In genomic region chr18:79569720-79570119, GRCh38 we compare ENCODE assay signal across 17 cellular contexts.
DNase-seq lines count a peak whose midpoint lies in the region; ATAC-seq, FAIRE-seq and TF ChIP-seq lines count a peak whose summit lies in the region.
"Had no signal": no experiment of that assay in that cellular context is flagged by ENCODE, and none has a peak within 500 bp of the region (broad histone marks: within the 10 kb centered on the region; RNA-seq: fewer than 3 reads in every experiment).

No MANE protein-coding gene starts in this region.

- H2AK5ac ChIP-seq in H9 (ENCODE audit: insufficient read length, low read length) (peak overlapping the region; percentile 2), H1 (ENCODE audit: low read depth, low read length) (peak overlapping the region; percentile 53)

- no peaks in the 10 kb centered on the region for H4K20me1 ChIP-seq in H9 (ENCODE audit: control insufficient read depth, insufficient read depth, insufficient read length)
- no peaks in the 10 kb centered on the region for H4K20me1 ChIP-seq in H1 (replicated peaks in 1 of 2; ENCODE audit: control insufficient read depth in 1 of 2, insufficient read depth in 2 of 2, low read length in 2 of 2)

- H2AFZ ChIP-seq in H9 (ENCODE audit: low read length) (no peak overlapping the region), H1 (ENCODE audit: low read length) (peak overlapping the region; percentile 42; the same call in 1 of the 2 replicates)

- H3K23ac ChIP-seq in H9 (ENCODE audit: insufficient read length, low read depth, low read length) = no peak overlapping the region
- no peak overlapping the region for H3K23ac ChIP-seq in H1 (ENCODE audit: insufficient read length)

- WGBS in H9 (ENCODE audit: extremely low coverage, insufficient read length, low lambda C conversion rate) = no CpG with 5 or more reads among the region's 18 CpGs
- 94% methylated on average over 18 of the region's 18 CpGs; no CpG with 5 or more reads in 1 of the 2 experiments for WGBS in H1 (ENCODE audit: extremely low coverage in 1 of 2, insufficient coverage in 1 of 2, insufficient read length in 1 of 2, insufficient replicate concordance in 2 of 2, low coverage in 1 of 2, low lambda C conversion rate in 2 of 2, missing lambda C conversion rate in 1 of 2), 2 experiments

- peak overlapping the region; percentile 47 for H4K8ac ChIP-seq in H9 (replicated peaks; ENCODE audit: insufficient read length, low read depth, low read length)
- no peak overlapping the region; the same call in 1 of the 2 replicates for H4K8ac ChIP-seq in H1 (ENCODE audit: extremely low read depth, insufficient read depth, low read length)

- H3K9me3 ChIP-seq in AG04450 (ENCODE audit: control insufficient read depth, insufficient read depth, low read length) = peaks cover 37% of the 10 kb centered on the region
- H3K9me3 ChIP-seq in H9 (ENCODE audit: control insufficient read depth, low read depth, low read length) = no peaks in the 10 kb centered on the region
- peaks cover 8 to 18% of the 10 kb centered on the region in 2 experiments; a peak in 3 of 4 replicates for H3K9me3 ChIP-seq in H1 (ENCODE audit: insufficient read depth in 2 of 2, low read depth in 1 of 2, low read length in 1 of 2)
- H3K9me3 ChIP-seq: pancreas had no signal

- H3K79me2 ChIP-seq in H9 (ENCODE audit: insufficient read depth, low read length) = no peaks in the 10 kb centered on the region
- no peaks in the 10 kb centered on the region for H3K79me2 ChIP-seq in H1 (ENCODE audit: control insufficient read depth in 1 of 2, insufficient read depth in 2 of 2, low read length in 2 of 2)

- no peak overlapping the region for H3K27ac Mint-ChIP-seq in H9
- H3K27ac Mint-ChIP-seq: activated CD4-positive, alpha-beta T cell treated with anti-CD3 and anti-CD28 coated beads, Interleukin-2, amount 10 ng/mL, durations not matched to agents 24 days and 14 days; immature natural killer cell had no signal

- no peak for TF ChIP-seq POLR2A in H1 (IDR thresholded peaks at IDR 0.05; ENCODE audit: control extremely low read depth in 1 of 2, low read depth in 2 of 2, low read length in 2 of 2)

- CTCF ChIA-PET in AG04450 (lab: Charles Lee) = no interaction called here
- CTCF ChIA-PET in H1 (lab: Charles Lee; ENCODE audit: partially characterized antibody) = no interaction called here

- ATAC-seq in omental fat pad (ENCODE audit: low FRiP score) (no peak), HG02870 (IDR thresholded peaks at IDR 0.05; ENCODE audit: unreplicated experiment) (no peak), HG02642 (IDR thresholded peaks at IDR 0.05; ENCODE audit: poor library complexity, unreplicated experiment) (no peak), HG03139 (IDR thresholded peaks at IDR 0.05; ENCODE audit: unreplicated experiment) (no peak)
- ATAC-seq: pancreas; stimulated activated naive CD8-positive, alpha-beta T cell treated with anti-CD3 and anti-CD28 coated beads, Interleukin-15, amount 100 ng/mL, for 72 hours had no signal

- no peak overlapping the region for H3K56ac ChIP-seq in H9 (ENCODE audit: insufficient read length, low read depth, low read length)
- no peak overlapping the region for H3K56ac ChIP-seq in H1 (replicated peaks; ENCODE audit: insufficient read length, low read depth, low read length)

- H3K14ac ChIP-seq in H9 (ENCODE audit: insufficient read depth, low read length) (peak overlapping the region; percentile 71; the same call in 1 of the 2 replicates), H1 (ENCODE audit: insufficient read length) (no peak overlapping the region)

- TF ChIP-seq CTCF in AG04450 (IDR thresholded peaks at IDR 0.05; ENCODE audit: low read depth, low read length) (no peak), H9 (conservative IDR thresholded peaks at IDR 0.05) (no peak), H1 (IDR thresholded peaks at IDR 0.05; ENCODE audit: control extremely low read depth in 1 of 3, insufficient read depth in 1 of 3, low read depth in 1 of 3, low read length in 3 of 3) (no peak), omental fat pad (IDR thresholded peaks at IDR 0.05) (no peak)

- H3K9me3 Mint-ChIP-seq in H9 = peaks cover 16 to 22% of the 10 kb centered on the region in 2 experiments

- H2BK5ac ChIP-seq in H9 (ENCODE audit: insufficient read length, low read length) (no peak overlapping the region), H1 (ENCODE audit: low read depth, low read length) (peak overlapping the region; percentile 95)

- POLR2A ChIA-PET in AG04450 (lab: Yijun Ruan, JAX) (no interaction called here), H1 (lab: Charles Lee; ENCODE audit: partially characterized antibody) (no interaction called here)

- H3K79me1 ChIP-seq in H9 (ENCODE audit: insufficient read depth, low read depth, low read length, poor library complexity, severe bottlenecking) (no peaks in the 10 kb centered on the region), H1 (ENCODE audit: low read depth, low read length) (no peaks in the 10 kb centered on the region)

- no peak overlapping the region for H3K4me3 Mint-ChIP-seq in H9
- H3K4me3 Mint-ChIP-seq: activated CD4-positive, alpha-beta T cell treated with anti-CD3 and anti-CD28 coated beads, Interleukin-2, amount 10 ng/mL, durations not matched to agents 24 days and 14 days; immature natural killer cell; stimulated activated naive CD8-positive, alpha-beta T cell treated with anti-CD3 and anti-CD28 coated beads, Interleukin-15, amount 100 ng/mL, for 72 hours had no signal

- H2BK120ac ChIP-seq in H9 (ENCODE audit: low read depth, low read length, poor library complexity, severe bottlenecking) (no peak overlapping the region), H1 (replicated peaks; ENCODE audit: low read depth, low read length) (no peak overlapping the region)

- H3K36me3 ChIP-seq in H1 (ENCODE audit: control insufficient read depth in 2 of 4, insufficient read depth in 4 of 4, low read length in 3 of 4) = no peaks in the 10 kb centered on the region
- H3K36me3 ChIP-seq: pancreas had no signal

- H3K9ac ChIP-seq in H9 (ENCODE audit: extremely low read depth, insufficient read length, low read length) (no peak overlapping the region), H1 (replicated peaks in 1 of 4; ENCODE audit: extremely low read depth in 1 of 4, low read depth in 3 of 4, low read length in 3 of 4) (no peak overlapping the region)

- no peak for TF ChIP-seq RAD21 in H1 (IDR thresholded peaks at IDR 0.05 in 1 of 2, conservative IDR thresholded peaks at IDR 0.05 in 1 of 2; ENCODE audit: low read depth in 2 of 2, low read length in 2 of 2)

- H3K27ac ChIP-seq in AG04450 (ENCODE audit: low read depth, low read length) (peak overlapping the region; percentile 3), H9 (ENCODE audit: insufficient read length, low read depth, low read length) (no peak overlapping the region), H1 (ENCODE audit: low read depth, low read length) (no peak overlapping the region)
- H3K27ac ChIP-seq: pancreas had no signal

- H3K4ac ChIP-seq in H9 (ENCODE audit: low read depth, low read length) = no peak overlapping the region
- H3K4ac ChIP-seq in H1 (replicated peaks; ENCODE audit: insufficient read length, low read depth, low read length) = peak overlapping the region; percentile 71

- H3K4me3 ChIP-seq in AG04450 (ENCODE audit: low read depth, low read length) = no peak overlapping the region
- H3K4me3 ChIP-seq in H1 (ENCODE audit: extremely low read depth in 1 of 4, insufficient read depth in 2 of 4, low read depth in 3 of 4, low read length in 4 of 4) = no peak overlapping the region
- H3K4me3 ChIP-seq: pancreas had no signal

- DNase-seq in AG04450 (ENCODE audit: low read depth, low spot score) (no peak), H9 (no peak), H1 (ENCODE audit: low read depth in 1 of 2, low spot score in 2 of 2) (no peak), omental fat pad (ENCODE audit: low spot score) (peak; percentile 5)
- DNase-seq: activated CD4-positive, alpha-beta T cell treated with anti-CD3 and anti-CD28 coated beads, Interleukin-2, amount 10 ng/mL, durations not matched to agents 24 days and 14 days; cerebellar nuclear complex; immature natural killer cell; KBM-7; NCI-H1048; NK-92 treated with Interleukin-12 subunit alpha and Interleukin-12 subunit beta, amount 100 ng/mL, for 24 hours had no signal

- no peak overlapping the region for H3T11ph ChIP-seq in H9 (ENCODE audit: low read length)

- no peak for FAIRE-seq in H1 (lab: Jason Lieb, UNC)
- FAIRE-seq: endothelial cell of umbilical vein, frontal cortex, pancreas had no signal

- no peak overlapping the region for H2BK12ac ChIP-seq in H9 (ENCODE audit: insufficient read length, low read depth, low read length)
- H2BK12ac ChIP-seq in H1 (ENCODE audit: low read depth, low read length) = peak overlapping the region; percentile 99

- no peak overlapping the region for H2BK20ac ChIP-seq in H9 (ENCODE audit: low read depth, low read length, poor library complexity, severe bottlenecking)
- H2BK20ac ChIP-seq in H1 (ENCODE audit: low read length) = peak overlapping the region; percentile 28

- peak overlapping the region; percentile 77 for H4K5ac ChIP-seq in H9 (ENCODE audit: insufficient read length, low read depth, low read length)
- H4K5ac ChIP-seq in H1 (ENCODE audit: insufficient read length, low read depth, low read length) = no peak overlapping the region

- peaks cover 0 to 17% (median 13%) of the 10 kb centered on the region in 3 experiments; a peak in 6 of 7 replicates for H3K36me3 Mint-ChIP-seq in H9 (ENCODE audit: insufficient read depth in 1 of 3, low read depth in 3 of 3)
- H3K36me3 Mint-ChIP-seq: immature natural killer cell had no signal

- H4K91ac ChIP-seq in H9 (ENCODE audit: insufficient read length, low read depth, low read length) (no peak overlapping the region), H1 (replicated peaks; ENCODE audit: insufficient read length, low read length) (peak overlapping the region; percentile 86)

- H2BK15ac ChIP-seq in H9 (ENCODE audit: low read depth, low read length) (no peak overlapping the region), H1 (ENCODE audit: low read length) (peak overlapping the region; percentile 53)

- H3K27me3 ChIP-seq in AG04450 (ENCODE audit: control insufficient read depth, insufficient read depth, low read length) (no peaks in the 10 kb centered on the region), H9 (ENCODE audit: insufficient read depth, low read length) (no peaks in the 10 kb centered on the region), H1 (replicated peaks in 1 of 4; ENCODE audit: control insufficient read depth in 3 of 4, extremely low read depth in 1 of 4, insufficient read depth in 3 of 4, low read length in 3 of 4) (no peaks in the 10 kb centered on the region; a peak in 1 of 7 replicates)

- H3K23me2 ChIP-seq in H9 (ENCODE audit: insufficient read length, low read depth, low read length, poor library complexity, severe bottlenecking) (no peaks in the 10 kb centered on the region), H1 (ENCODE audit: low read depth, low read length) (no peaks in the 10 kb centered on the region)

- peaks cover 3% of the 10 kb centered on the region; the same call in 1 of the 2 replicates for H3K4me1 ChIP-seq in H9 (ENCODE audit: insufficient read depth, low read length)
- peaks cover 0 to 10% (median 6%) of the 10 kb centered on the region in 4 experiments; a peak in 4 of 7 replicates for H3K4me1 ChIP-seq in H1 (replicated peaks in 1 of 4; ENCODE audit: control insufficient read depth in 3 of 4, insufficient read depth in 4 of 4, low read length in 3 of 4)
- H3K4me1 ChIP-seq: pancreas had no signal

- H3K4me2 ChIP-seq in H9 (ENCODE audit: insufficient read depth, insufficient read length, low read length) = no peak overlapping the region
- H3K4me2 ChIP-seq in H1 (ENCODE audit: insufficient read depth in 1 of 2, low read depth in 2 of 2, low read length in 2 of 2) = no peak overlapping the region

- TF ChIP-seq EP300 in H1 (IDR thresholded peaks at IDR 0.05; ENCODE audit: borderline replicate concordance in 1 of 2, low read depth in 2 of 2, low read length in 2 of 2) = no peak

- H3K27me3 Mint-ChIP-seq in H9 (ENCODE audit: low read depth) = peaks cover 18% of the 10 kb centered on the region
- H3K27me3 Mint-ChIP-seq: activated CD4-positive, alpha-beta T cell treated with anti-CD3 and anti-CD28 coated beads, Interleukin-2, amount 10 ng/mL, durations not matched to agents 24 days and 14 days; stimulated activated naive CD8-positive, alpha-beta T cell treated with anti-CD3 and anti-CD28 coated beads, Interleukin-15, amount 100 ng/mL, for 72 hours had no signal

- peaks cover 25 to 27% of the 10 kb centered on the region in 2 experiments for H3K4me1 Mint-ChIP-seq in H9
- H3K4me1 Mint-ChIP-seq: activated CD4-positive, alpha-beta T cell treated with anti-CD3 and anti-CD28 coated beads, Interleukin-2, amount 10 ng/mL, durations not matched to agents 24 days and 14 days; immature natural killer cell had no signal

- H3K18ac ChIP-seq in H9 (ENCODE audit: insufficient read length, low read depth, low read length) = no peak overlapping the region
- H3K18ac ChIP-seq in H1 (ENCODE audit: extremely low read depth, low read length) = no peak overlapping the region
